Comparison of ENCODE assay signal across 21 cellular contexts in genomic region chr1:184634296-184634695, GRCh38.
"Had no signal": no experiment of that assay in that cellular context is flagged by ENCODE, and none has a peak within 500 bp of the region (broad histone marks: within the 10 kb centered on the region; RNA-seq: fewer than 3 reads in every experiment).

No MANE protein-coding gene starts in this region.

- H3K27ac ChIP-seq: cardiac muscle cell, neutrophil, suprapubic skin had no signal

- H3K4me3 ChIP-seq: cardiac muscle cell, dorsolateral prefrontal cortex, lung, suprapubic skin had no signal

- ATAC-seq: activated CD8-positive, alpha-beta memory T cell treated with anti-CD3 and anti-CD28 coated beads, Interleukin-2, amount 10 ng/mL, durations not matched to agents 7 days and 5 days; activated naive CD8-positive, alpha-beta T cell treated with anti-CD3 and anti-CD28 coated beads, Interleukin-2, amount 50 U/mL, for 24 hours; stimulated activated naive CD8-positive, alpha-beta T cell treated with anti-CD3 and anti-CD28 coated beads, Interleukin-15, Interleukin-2, amounts not matched to agents 100 U/mL and 50 U/mL, for 24 hours had no signal

- H3K36me3 ChIP-seq: cardiac muscle cell, neutrophil, suprapubic skin had no signal

- H3K4me1 Mint-ChIP-seq: activated CD8-positive, alpha-beta memory T cell treated with anti-CD3 and anti-CD28 coated beads, Interleukin-2, amount 10 ng/mL, durations not matched to agents 7 days and 5 days; activated naive CD8-positive, alpha-beta T cell treated with anti-CD3 and anti-CD28 coated beads, Interleukin-2, amount 50 U/mL, for 24 hours had no signal

- FAIRE-seq: astrocyte, islet of Langerhans, small intestine had no signal

- H3K27me3 ChIP-seq: cardiac muscle cell, dorsolateral prefrontal cortex, neutrophil, suprapubic skin had no signal

- H3K36me3 Mint-ChIP-seq: activated CD4-positive, alpha-beta memory T cell treated with anti-CD3 and anti-CD28 coated beads for 36 hours; activated CD8-positive, alpha-beta memory T cell treated with anti-CD3 and anti-CD28 coated beads, Interleukin-2, amount 10 ng/mL, durations not matched to agents 7 days and 5 days had no signal

- H3K4me3 Mint-ChIP-seq: activated CD4-positive, alpha-beta memory T cell treated with anti-CD3 and anti-CD28 coated beads for 36 hours; activated CD8-positive, alpha-beta memory T cell treated with anti-CD3 and anti-CD28 coated beads, Interleukin-2, amount 10 ng/mL, durations not matched to agents 7 days and 5 days; activated naive CD4-positive, alpha-beta T cell treated with anti-CD3 and anti-CD28 coated beads for 36 hours; activated naive CD8-positive, alpha-beta T cell treated with anti-CD3 and anti-CD28 coated beads, Interleukin-2, amount 50 U/mL, for 24 hours; type B pancreatic cell had no signal

- H3K27me3 Mint-ChIP-seq: activated naive CD8-positive, alpha-beta T cell treated with anti-CD3 and anti-CD28 coated beads, Interleukin-2, amount 50 U/mL, for 24 hours; type B pancreatic cell had no signal

- H3K27ac Mint-ChIP-seq: activated CD4-positive, alpha-beta memory T cell treated with anti-CD3 and anti-CD28 coated beads for 36 hours; activated CD8-positive, alpha-beta memory T cell treated with anti-CD3 and anti-CD28 coated beads, Interleukin-2, amount 10 ng/mL, durations not matched to agents 7 days and 5 days; activated naive CD4-positive, alpha-beta T cell treated with anti-CD3 and anti-CD28 coated beads for 36 hours; activated naive CD8-positive, alpha-beta T cell treated with anti-CD3 and anti-CD28 coated beads, Interleukin-2, amount 50 U/mL, for 24 hours; activated T-helper 2 cell treated with anti-CD3 and anti-CD28 coated beads, Interferon-gamma antibody, Interleukin-2, Interleukin-4, amounts not matched to agents 10 μg/mL and 5 μg/mL and 100 μg/mL, durations not matched to agents 14 hours and 24 hours and 36 hours; type B pancreatic cell had no signal

- H3K9me3 ChIP-seq: neutrophil, suprapubic skin had no signal

- H3K9me3 Mint-ChIP-seq: activated CD4-positive, alpha-beta memory T cell treated with anti-CD3 and anti-CD28 coated beads for 36 hours; activated naive CD4-positive, alpha-beta T cell treated with anti-CD3 and anti-CD28 coated beads for 36 hours; activated naive CD8-positive, alpha-beta T cell treated with anti-CD3 and anti-CD28 coated beads, Interleukin-2, amount 50 U/mL, for 24 hours; activated T-helper 2 cell treated with anti-CD3 and anti-CD28 coated beads, Interferon-gamma antibody, Interleukin-2, Interleukin-4, amounts not matched to agents 10 μg/mL and 5 μg/mL and 100 μg/mL, durations not matched to agents 14 hours and 24 hours and 36 hours had no signal

- DNase-seq: activated CD4-positive, alpha-beta memory T cell treated with anti-CD3 and anti-CD28 coated beads for 36 hours; activated CD4-positive, alpha-beta T cell treated with anti-CD3 and anti-CD28 coated beads for 1 hour; activated CD8-positive, alpha-beta memory T cell treated with anti-CD3 and anti-CD28 coated beads, Interleukin-2, amount 10 ng/mL, durations not matched to agents 7 days and 5 days; activated naive CD4-positive, alpha-beta T cell treated with anti-CD3 and anti-CD28 coated beads for 36 hours; activated naive CD8-positive, alpha-beta T cell treated with anti-CD3 and anti-CD28 coated beads, Interleukin-2, amount 50 U/mL, for 24 hours; activated T-cell treated with anti-CD3 and anti-CD28 coated beads, Interleukin-2, amount 50 U/mL, for 1 hour; dorsolateral prefrontal cortex; erythroblast; retina; small intestine; stimulated activated CD4-positive, alpha-beta T cell treated with anti-CD3 and anti-CD28 coated beads, Interleukin-4, amount 100 ng/mL, for 4 hours; stimulated activated CD8-positive, alpha-beta memory T cell treated with anti-CD3 and anti-CD28 coated beads, Interleukin-4, amount 100 ng/mL, for 48 hours; stimulated activated naive CD8-positive, alpha-beta T cell treated with anti-CD3 and anti-CD28 coated beads, Interleukin-15, Interleukin-2, amounts not matched to agents 100 U/mL and 50 U/mL, for 24 hours had no signal
